ENCODE assay signal across 8 cellular contexts in genomic region chr14:20460458-20461229, GRCh38. TPM values are rescaled to one million over a fixed set of nuclear protein-coding genes. Genes with fewer than 3 reads are reported as not detected.
DNase-seq lines count a peak whose midpoint lies in the region; ATAC-seq and TF ChIP-seq lines count a peak whose summit lies in the region.

No MANE protein-coding gene starts in this region.

- ATAC-seq in GM19397 (IDR thresholded peaks at IDR 0.05; ENCODE audit: unreplicated experiment) (peak; percentile 12), thoracic aorta (ENCODE audit: insufficient number of reproducible peaks, low FRiP score, low read depth) (no peak)

- no peaks in the 10 kb centered on the region for H3K9me3 ChIP-seq in mucosa of stomach (ENCODE audit: control insufficient read depth, low read length)
- H3K9me3 ChIP-seq in thoracic aorta = no peaks in the 10 kb centered on the region

- no peaks in the 10 kb centered on the region for H4K20me1 ChIP-seq in KMS-11 (ENCODE audit: insufficient read depth)

- H3K27ac ChIP-seq in 22Rv1 (peak overlapping the region; percentile 99), KMS-11 (peak overlapping the region; percentile 59), thoracic aorta (peak overlapping the region; percentile 66 to 84)

- peaks cover 24% of the 10 kb centered on the region for H3K79me2 ChIP-seq in KMS-11 (ENCODE audit: insufficient read depth, low read depth)

- H3K36me3 ChIP-seq in KMS-11 (ENCODE audit: insufficient read depth) (no peaks in the 10 kb centered on the region), mucosa of stomach (ENCODE audit: control insufficient read depth, insufficient read depth, low read length) (peaks cover 14% of the 10 kb centered on the region), thoracic aorta (peaks cover 23% of the 10 kb centered on the region)

- H3K9ac ChIP-seq in KMS-11 (peak overlapping the region; percentile 49; the same call in 1 of the 2 replicates), mucosa of stomach (ENCODE audit: low read length) (peak overlapping the region; percentile 70)

- H3K4me1 ChIP-seq in KMS-11 (ENCODE audit: low read depth, poor library complexity, severe bottlenecking) = peaks cover 15% of the 10 kb centered on the region
- H3K4me1 ChIP-seq in mucosa of stomach (ENCODE audit: control insufficient read depth, insufficient read depth, low read length) = peaks cover 20% of the 10 kb centered on the region
- peaks cover 18 to 25% of the 10 kb centered on the region in 2 donors for H3K4me1 ChIP-seq in thoracic aorta (ENCODE audit: control insufficient read depth in 1 of 2, low read depth in 2 of 2)

- H3K27me3 ChIP-seq in KMS-11 (ENCODE audit: insufficient read depth, low read depth) (no peaks in the 10 kb centered on the region), mucosa of stomach (ENCODE audit: control insufficient read depth, insufficient read depth, low read length) (no peaks in the 10 kb centered on the region), thoracic aorta (replicated peaks; ENCODE audit: insufficient read depth) (no peaks in the 10 kb centered on the region)

- peak overlapping the region; percentile 68; the same call in 1 of the 2 replicates for H3K4me2 ChIP-seq in KMS-11

- no peak overlapping the region; the same call in 1 of the 2 replicates for H2AFZ ChIP-seq in KMS-11 (ENCODE audit: low read depth)

- no peak for TF ChIP-seq CTCF in 22Rv1 (IDR thresholded peaks at IDR 0.05)
- no peak for TF ChIP-seq CTCF in KMS-11 (conservative IDR thresholded peaks at IDR 0.05; ENCODE audit: low read depth, low read length)
- no peak for TF ChIP-seq CTCF in thoracic aorta (IDR thresholded peaks at IDR 0.05)

- H3K4me3 ChIP-seq in KMS-11 (IDR thresholded peaks at IDR 0.05; ENCODE audit: insufficient read depth, low read depth, low read length) (no peak overlapping the region), mucosa of stomach (ENCODE audit: low read length) (peak overlapping the region; percentile 65), thoracic aorta (peak overlapping the region; percentile 95)

- peak; percentile 33 for DNase-seq in activated CD4-positive, CD25-positive, alpha-beta regulatory T cell treated with anti-CD3 and anti-CD28 coated beads, Interleukin-2, amount 50 U/mL, for 72 hours
- DNase-seq in effector CD4-positive, alpha-beta T cell = peak; percentile 60
- no peak for DNase-seq in thoracic aorta (ENCODE audit: low spot score)
- no peak for DNase-seq in DMS114 treated with DMSO at 0.1 percent for 48 hours (lab: John Stamatoyannopoulos, UW; ENCODE audit: unreplicated experiment)

RNA-seq across cellular contexts. Expression of gene PIP4P1, which starts 0.6 kb away (rescaled TPM):
- total RNA-seq in thoracic aorta = 10 to 100 TPM; 11.6 to 13.8 TPM

RNA-seq across cellular contexts. Expression of gene APEX1, which starts 5.6 kb away (rescaled TPM):
- 10 to 100 TPM; 45.9 to 85.6 TPM for total RNA-seq in thoracic aorta

RNA-seq across cellular contexts. Expression of gene OSGEP, which starts 6.0 kb away (rescaled TPM):
- total RNA-seq in thoracic aorta = 100 to 1,000 TPM in 1 of 2 donors, 10 to 100 TPM in 1; 66.2 to 108 TPM

RNA-seq across cellular contexts. Expression of gene PNP, which starts 8.6 kb away (rescaled TPM):
- total RNA-seq in thoracic aorta = 100 to 1,000 TPM in 1 of 2 donors, 10 to 100 TPM in 1; 42.4 to 170 TPM

RNA-seq across cellular contexts. Expression of gene KLHL33, which starts 24.7 kb away (rescaled TPM):
- total RNA-seq in thoracic aorta = under 1 TPM; 0.14 to 0.42 TPM

Comparison
In these comparisons a context has a peak if more than half of its experiments do, and no peak if none do; other contexts are left out.
1. DNase-seq: peak in activated CD4-positive, CD25-positive, alpha-beta regulatory T cell treated with anti-CD3 and anti-CD28 coated beads, Interleukin-2, amount 50 U/mL, for 72 hours (single experiment) and effector CD4-positive, alpha-beta T cell (single experiment); none in thoracic aorta (single experiment) and DMS114 treated with DMSO at 0.1 percent for 48 hours (single experiment).
2. Peak in every context shown above with its lines, with median percentiles within 50 percentile points of each other: H3K27ac ChIP-seq.